8 cellular contexts compared by ENCODE assay signal in the genomic region with DNA sequence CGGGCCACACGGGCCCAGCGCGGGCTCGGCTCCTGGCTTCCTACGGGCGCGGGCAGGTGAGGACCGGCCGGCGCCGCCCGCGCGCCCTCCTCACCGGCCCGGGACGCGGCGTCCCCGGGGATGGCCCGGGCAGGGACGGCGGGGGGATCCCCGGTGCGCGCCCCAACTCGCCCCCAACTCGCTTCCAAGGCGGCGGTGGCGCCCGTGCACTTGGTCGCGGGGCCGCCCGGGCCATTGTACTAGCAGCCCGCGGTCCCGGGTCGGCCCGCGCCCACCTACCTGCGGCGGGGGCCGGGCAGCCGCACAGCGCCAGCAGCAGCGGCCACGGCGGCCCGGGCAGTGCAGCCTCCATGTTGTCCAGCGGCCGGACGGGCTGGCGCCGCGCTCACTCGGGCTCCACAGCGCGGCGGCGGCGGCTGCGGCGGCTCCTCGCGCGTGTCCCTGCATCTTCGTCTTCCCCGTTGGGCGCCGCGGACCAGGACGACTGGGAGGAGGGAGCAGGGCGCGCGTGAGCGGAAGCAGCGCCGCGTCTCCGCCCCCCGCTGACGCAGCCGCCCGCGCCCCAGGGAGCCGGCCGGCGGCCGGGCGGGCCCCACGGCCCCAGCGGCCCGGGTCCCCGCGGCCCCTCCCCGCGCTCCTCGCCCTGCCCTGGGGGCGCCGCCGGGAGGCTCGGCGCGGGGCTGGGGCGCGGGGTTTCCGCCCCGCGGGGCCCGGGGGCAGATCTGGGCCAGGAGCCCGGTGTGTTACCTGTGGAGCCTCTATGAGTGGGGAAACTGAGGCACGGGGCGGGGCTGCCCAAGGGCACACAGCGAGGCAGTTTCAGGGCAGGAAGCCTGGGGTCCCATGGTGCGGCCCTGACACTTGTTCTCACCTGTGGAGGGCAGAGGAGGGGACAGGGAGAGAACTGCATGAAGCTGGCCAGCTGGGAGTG.
A peak's percentile ranks its signal among the peaks of the same experiment; 100 is the strongest.
DNase-seq lines count a peak whose midpoint lies in the region; ATAC-seq and TF ChIP-seq lines count a peak whose summit lies in the region.

No MANE protein-coding gene starts in this region.

- no peaks in the 10 kb centered on the region for H3K27me3 ChIP-seq in MG63

- H3K4me3 ChIP-seq in MG63 (peak overlapping the region; percentile 39), lower leg skin (ENCODE audit: low read depth, poor library complexity, severe bottlenecking) (peak overlapping the region; percentile 69)

- WGBS in lower leg skin, 2 donors, result 1% methylated on average over 40 to 51 of the region's 118 CpGs

- peak; percentile 58 for ATAC-seq in GM19372 (IDR thresholded peaks at IDR 0.05; ENCODE audit: low read depth, unreplicated experiment)
- no peak for ATAC-seq in HG02610 (IDR thresholded peaks at IDR 0.05; ENCODE audit: unreplicated experiment)

- no peaks in the 10 kb centered on the region for H3K9me3 ChIP-seq in MG63

- H3K36me3 ChIP-seq in MG63, result no peaks in the 10 kb centered on the region

- H3K27ac ChIP-seq in C4-2B, result peak overlapping the region; percentile 92

- DNase-seq in MG63 (peak; percentile 38), dermis blood vessel endothelial cell (peak; percentile 67), lower leg skin (ENCODE audit: low spot score in 2 of 2) (peak; percentile 64 to 94)
- peak; percentile 52 to 54 for DNase-seq in activated CD4-positive, alpha-beta T cell treated with anti-CD3 and anti-CD28 coated beads, Interleukin-2, amount 50 U/mL, for 4 hours
- DNase-seq in stimulated activated CD4-positive, alpha-beta T cell treated with anti-CD3 and anti-CD28 coated beads, Interleukin-4, amount 100 ng/mL, for 48 hours (ENCODE audit: low read depth in 2 of 2), result peak; percentile 52 to 65

- no peak for TF ChIP-seq POLR2A in lower leg skin (IDR thresholded peaks at IDR 0.05)

- TF ChIP-seq CTCF in C4-2B (conservative IDR thresholded peaks at IDR 0.05), result no peak
- no peak for TF ChIP-seq CTCF in lower leg skin (IDR thresholded peaks at IDR 0.05)

- intact Hi-C loops in lower leg skin (cut with DNase I; ENCODE audit: low total_unique reads), result no loop called here
